ENCODE assay signal across 9 cellular contexts in genomic region chr2:106107509-106108131, GRCh38.
A peak's percentile ranks its signal among the peaks of the same experiment; 100 is the strongest.
DNase-seq lines count a peak whose midpoint lies in the region; ATAC-seq and TF ChIP-seq lines count a peak whose summit lies in the region.
"Had no signal": no experiment of that assay in that cellular context is flagged by ENCODE, and none has a peak within 500 bp of the region (broad histone marks: within the 10 kb centered on the region; RNA-seq: fewer than 3 reads in every experiment).

No MANE protein-coding gene starts in this region.

- H3K9me3 ChIP-seq in thyroid gland = no peaks in the 10 kb centered on the region
- H3K9me3 ChIP-seq in aorta (ENCODE audit: control insufficient read depth, low read length) = no peaks in the 10 kb centered on the region

- H3K4me1 ChIP-seq in thyroid gland = no peaks in the 10 kb centered on the region
- no peaks in the 10 kb centered on the region for H3K4me1 ChIP-seq in aorta (ENCODE audit: control insufficient read depth in 1 of 2, insufficient read depth in 2 of 2, low read length in 2 of 2)

- H3K4me3 ChIP-seq in fibroblast of mammary gland (ENCODE audit: control insufficient read depth, low read depth, low read length) (no peak overlapping the region), thyroid gland (replicated peaks in 1 of 3) (no peak overlapping the region), aorta (ENCODE audit: low read length in 2 of 2) (no peak overlapping the region)

- TF ChIP-seq POLR2A in thyroid gland (IDR thresholded peaks at IDR 0.05) = no peak

- no peak for TF ChIP-seq CTCF in fibroblast of mammary gland (conservative IDR thresholded peaks at IDR 0.05; ENCODE audit: control insufficient read depth, insufficient read depth, low read depth, low read length)
- no peak for TF ChIP-seq CTCF in thyroid gland (IDR thresholded peaks at IDR 0.05)

- WGBS in thyroid gland, 2 donors = 83 to 90% methylated on average over 8 to 14 of the region's 14 CpGs
- 40 to 43% methylated on average over 14 of the region's 14 CpGs for WGBS in aorta, 2 donors

- H3K36me3 ChIP-seq in thyroid gland (peaks cover 10 to 28% of the 10 kb centered on the region in 2 donors), aorta (ENCODE audit: control insufficient read depth in 1 of 2, insufficient read depth in 2 of 2, low read length in 1 of 2) (peaks cover 0 to 3% of the 10 kb centered on the region in 2 donors)

- intact Hi-C loops in thyroid gland (cut with DNase I) = loop anchor here (10.0 kb wide), 3 partner anchors 167 to 477 kb away; no protein-coding TSS in a partner anchor
- intact Hi-C loops in aorta (cut with DNase I) = loop anchor here (1.0 to 10.0 kb wide), 4 partner anchors 87 to 475 kb away; partner anchors contain the start of genes RGPD3 (in 1 of the 2) and UXS1 (in 1 of the 2)

- ATAC-seq in GM21381 (IDR thresholded peaks at IDR 0.05; ENCODE audit: unreplicated experiment) (peak; percentile 69), aorta (ENCODE audit: low FRiP score) (no peak)

- H3K27me3 ChIP-seq in thyroid gland (no peaks in the 10 kb centered on the region), aorta (ENCODE audit: control insufficient read depth in 1 of 2, insufficient read depth in 2 of 2, low read length in 1 of 2) (no peaks in the 10 kb centered on the region)

- peak; percentile 59 for DNase-seq in ELR (ENCODE audit: low read depth)
- DNase-seq in LHCN-M2 (ENCODE audit: low read depth) = peak; percentile 21
- peak; percentile 35 for DNase-seq in fibroblast of mammary gland (ENCODE audit: low read depth)
- DNase-seq in DMS153 (lab: John Stamatoyannopoulos, UW) = no peak
- DNase-seq in thyroid gland = no peak
- DNase-seq in NCI-H2196 (lab: John Stamatoyannopoulos, UW; ENCODE audit: unreplicated experiment) = no peak
- no peak for DNase-seq in aorta

- no peak overlapping the region for H3K27ac ChIP-seq in thyroid gland
- H3K27ac ChIP-seq in aorta (ENCODE audit: low read depth in 1 of 2, low read length in 2 of 2) = no peak overlapping the region
- H3K27ac ChIP-seq: epithelial cell of prostate had no signal

Comparison
In these comparisons a context has a peak if more than half of its experiments do, and no peak if none do; other contexts are left out.
1. DNase-seq: peak in ELR (single experiment), LHCN-M2 (single experiment) and fibroblast of mammary gland (single experiment); none in DMS153 (single experiment), thyroid gland (0 of 2), NCI-H2196 (single experiment) and aorta (0 of 2).